Comparison of ENCODE assay signal across 8 cellular contexts in the genomic region with DNA sequence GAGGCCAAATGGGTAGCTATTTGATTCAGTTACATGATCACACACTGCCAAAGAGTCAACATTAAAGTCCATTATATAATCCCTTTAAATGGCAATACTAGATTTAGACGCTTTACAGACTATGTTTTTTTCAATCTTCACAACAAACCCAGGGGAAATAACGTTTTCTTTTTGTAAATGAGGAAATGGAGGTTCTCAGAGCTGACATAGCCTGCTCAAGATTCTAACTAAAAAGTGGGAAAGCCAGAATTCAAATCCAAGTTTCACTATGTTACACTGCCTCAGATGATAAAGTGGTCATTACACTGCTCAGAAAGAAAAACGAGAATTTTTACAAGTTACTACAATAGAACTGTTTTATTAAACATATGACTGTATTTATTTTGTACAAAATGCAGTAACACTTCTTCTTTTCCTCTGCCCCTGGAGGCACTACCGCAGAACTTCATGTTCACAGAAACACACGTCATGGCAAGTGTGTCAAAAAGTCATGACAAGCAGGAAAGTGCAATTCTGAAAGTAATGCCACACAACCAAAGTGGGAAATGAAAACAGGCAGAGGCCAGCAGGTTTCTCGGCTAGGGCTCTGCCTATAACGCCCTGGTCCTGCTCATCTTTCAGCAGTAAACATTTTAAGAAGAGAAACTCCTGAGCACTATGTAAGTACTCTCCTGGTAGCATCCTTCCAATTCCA. TPM values are rescaled to one million over a fixed set of nuclear protein-coding genes. Genes with fewer than 3 reads are reported as not detected.
A peak's percentile ranks its signal among the peaks of the same experiment; 100 is the strongest.
DNase-seq lines count a peak whose midpoint lies in the region; ATAC-seq, FAIRE-seq and TF ChIP-seq lines count a peak whose summit lies in the region.

No MANE protein-coding gene starts in this region.

- under 1% methylated on average over 7 of the region's 7 CpGs for WGBS in GM12878 (ENCODE audit: insufficient coverage, insufficient replicate concordance, low lambda C conversion rate, missing lambda C conversion rate)

- RAD21 ChIA-PET in GM12878 (lab: Charles Lee; ENCODE audit: unreplicated experiment), result interaction anchor here (0.8 to 3.4 kb wide), 14 partner anchors 14 to 197 kb away, joined by 3 to 46 read pairs (median 3); a partner anchor contains a TSS

- TF ChIP-seq POLR2A in GM12878 (IDR thresholded peaks at IDR 0.05; ENCODE audit: low read depth, low read length), result no peak

- peaks cover 34 to 58% (median 46%) of the 10 kb centered on the region in 3 donors for H3K4me1 Mint-ChIP-seq in IgD-negative memory B cell
- peaks cover 50 to 72% of the 10 kb centered on the region in 2 donors for H3K4me1 Mint-ChIP-seq in stimulated activated naive B cell treated with anti-CD40 and anti-IgM and Interleukin-4, amounts not matched to agents 10 μg/mL and 1 μg/mL and 100 μg/mL, for 72 hours

- peak; percentile 84 for FAIRE-seq in GM12878 (lab: Jason Lieb, UNC)

- H3K9me3 ChIP-seq in GM12878 (replicated peaks; ENCODE audit: control insufficient read depth, insufficient read depth, low read length), result no peaks in the 10 kb centered on the region

- H3K79me2 ChIP-seq in GM12878 (ENCODE audit: control insufficient read depth, insufficient read depth, low read length), result peaks cover 17% of the 10 kb centered on the region

- TF ChIP-seq CTCF in GM12878 (IDR thresholded peaks at IDR 0.05 in 2 of 3, conservative IDR thresholded peaks at IDR 0.05 in 1 of 3; ENCODE audit: control insufficient read depth in 2 of 3, extremely low read depth in 1 of 3, insufficient read depth in 1 of 3, low read depth in 3 of 3, low read length in 3 of 3), result peak; percentile 17 to 46 (median 44); a peak in 4 of 6 replicates

- no peaks in the 10 kb centered on the region for H4K20me1 ChIP-seq in GM12878 (ENCODE audit: control insufficient read depth, insufficient read depth)

- H3K27me3 ChIP-seq in GM12878 (replicated peaks in 1 of 2; ENCODE audit: control insufficient read depth in 2 of 2, insufficient read depth in 2 of 2, low read length in 1 of 2) (no peaks in the 10 kb centered on the region), H7 (ENCODE audit: control insufficient read depth, insufficient read depth, low read length) (no peaks in the 10 kb centered on the region)

- POLR2A ChIA-PET in GM12878 (lab: Charles Lee), result interaction anchor here (0.8 to 5.4 kb wide), 9 partner anchors 12 to 202 kb away, joined by 3 to 63 read pairs (median 5); a partner anchor contains a TSS

- peak; percentile 80 to 97; a peak in 3 of 4 replicates for TF ChIP-seq EP300 in GM12878 (IDR thresholded peaks at IDR 0.05; ENCODE audit: borderline replicate concordance in 1 of 2, control insufficient read depth in 1 of 2, low read depth in 2 of 2, low read length in 2 of 2)

- H3K4me3 ChIP-seq in GM12878 (peak overlapping the region; percentile 22), H7 (ENCODE audit: insufficient read depth, low read depth, low read length) (no peak overlapping the region)

- H3K9ac ChIP-seq in GM12878 (ENCODE audit: control insufficient read depth, insufficient read depth, low read length), result peak overlapping the region; percentile 42

- intact Hi-C loops in GM12878 (cut with micrococcal nuclease; ENCODE audit: unreplicated experiment), result loop anchor here (2.0 kb wide), 1 partner anchor 17 kb away; no protein-coding TSS in a partner anchor

- H2AFZ ChIP-seq in GM12878 (ENCODE audit: control insufficient read depth, low read depth, low read length), result no peak overlapping the region

- H3K27ac ChIP-seq in GM12878 (ENCODE audit: control insufficient read depth, insufficient read depth), result peak overlapping the region; percentile 95

- no TSS peak for BruUV-seq in GM12878 (replicated peaks; lab: Mats Ljungman, UMichigan)

- H3K27ac Mint-ChIP-seq in IgD-negative memory B cell, result peak overlapping the region; percentile 93 to 97 (median 95)
- H3K27ac Mint-ChIP-seq in stimulated activated naive B cell treated with anti-CD40 and anti-IgM and Interleukin-4, amounts not matched to agents 10 μg/mL and 1 μg/mL and 100 μg/mL, for 72 hours, result peak overlapping the region; percentile 94

- in situ Hi-C loops in GM12878 (cut with MboI), result no loop called here

- peak overlapping the region; percentile 53 to 84 (median 72) for H3K4me3 Mint-ChIP-seq in IgD-negative memory B cell
- peak overlapping the region; percentile 60 to 63 for H3K4me3 Mint-ChIP-seq in stimulated activated naive B cell treated with anti-CD40 and anti-IgM and Interleukin-4, amounts not matched to agents 10 μg/mL and 1 μg/mL and 100 μg/mL, for 72 hours

- peaks cover 7% of the 10 kb centered on the region for H3K36me3 Mint-ChIP-seq in IgD-negative memory B cell
- H3K36me3 Mint-ChIP-seq in stimulated activated naive B cell treated with anti-CD40 and anti-IgM and Interleukin-4, amounts not matched to agents 10 μg/mL and 1 μg/mL and 100 μg/mL, for 72 hours, result peaks cover 47 to 63% of the 10 kb centered on the region in 2 donors

- TF ChIP-seq RAD21 in GM12878 (IDR thresholded peaks at IDR 0.05; ENCODE audit: insufficient read depth, low read depth, low read length), result peak; percentile 25; the same call in 1 of the 2 replicates

- CTCF ChIA-PET in GM12878 (lab: Yijun Ruan, JAX), result interaction anchor here (0.8 to 2.9 kb wide), 13 partner anchors 8 to 50 kb away, joined by 3 to 16 read pairs (median 3); no protein-coding TSS in a partner anchor

- H3K36me3 ChIP-seq in GM12878 (ENCODE audit: control insufficient read depth in 2 of 2, insufficient read depth in 2 of 2, low read length in 1 of 2), result peaks cover 10 to 20% of the 10 kb centered on the region in 2 experiments
- peaks cover 37% of the 10 kb centered on the region for H3K36me3 ChIP-seq in H7 (replicated peaks; ENCODE audit: control insufficient read depth, insufficient read depth, low read length)

- SMC1A ChIA-PET in GM12878 (lab: Charles Lee; ENCODE audit: uncharacterized antibody, unreplicated experiment), result interaction anchor here (0.7 to 3.5 kb wide), 22 partner anchors 8 to 278 kb away, joined by 3 to 43 read pairs (median 4); a partner anchor contains a TSS

- peak; percentile 86 for DNase-seq in GM12878 (ENCODE audit: low read depth, low spot score)
- DNase-seq in stimulated activated naive B cell treated with anti-CD40 and anti-IgM and Interleukin-4, amounts not matched to agents 10 μg/mL and 1 μg/mL and 100 μg/mL, for 72 hours, result peak; percentile 72
- no peak for DNase-seq in NCI-H1694 treated with DMSO at 0.1 percent for 48 hours (lab: John Stamatoyannopoulos, UW)
- DNase-seq in H7, result no peak
- no peak for DNase-seq in NCI-H510A treated with DMSO at 0.1 percent for 48 hours (lab: John Stamatoyannopoulos, UW)
- no peak for DNase-seq in NCI-H1436 (lab: John Stamatoyannopoulos, UW)

- peak overlapping the region; percentile 67 for H3K4me2 ChIP-seq in GM12878 (ENCODE audit: control insufficient read depth, insufficient read depth)

- ATAC-seq in GM18867 (IDR thresholded peaks at IDR 0.05; ENCODE audit: unreplicated experiment), result peak; percentile 43
- peak; percentile 71 for ATAC-seq in GM12878
- peak; percentile 71 to 86 for ATAC-seq in stimulated activated naive B cell treated with anti-CD40 and anti-IgM and Interleukin-4, amounts not matched to agents 10 μg/mL and 1 μg/mL and 100 μg/mL, for 72 hours (replicated peaks)

- no peaks in the 10 kb centered on the region for H3K9me3 Mint-ChIP-seq in IgD-negative memory B cell
- no peaks in the 10 kb centered on the region for H3K9me3 Mint-ChIP-seq in stimulated activated naive B cell treated with anti-CD40 and anti-IgM and Interleukin-4, amounts not matched to agents 10 μg/mL and 1 μg/mL and 100 μg/mL, for 72 hours

- peaks cover 55% of the 10 kb centered on the region for H3K4me1 ChIP-seq in GM12878 (ENCODE audit: control insufficient read depth, insufficient read depth, low read length)

- H3K27me3 Mint-ChIP-seq in IgD-negative memory B cell, result peaks cover 2% of the 10 kb centered on the region
- no peaks in the 10 kb centered on the region for H3K27me3 Mint-ChIP-seq in stimulated activated naive B cell treated with anti-CD40 and anti-IgM and Interleukin-4, amounts not matched to agents 10 μg/mL and 1 μg/mL and 100 μg/mL, for 72 hours

RNA-seq across cellular contexts. Expression of a gene that starts 19.0 kb away (rescaled TPM):
- polyA plus RNA-seq in IgD-negative memory B cell (70.0 TPM), GM12878 (2011; rRNA removed) (65.4 and 114 TPM in 2 replicates), GM12878 (2014; fragmentation: Illumina TruSeq; extraction: Trizol) (28.7 and 33.4 TPM in 2 replicates), GM12878 (2014; fragmentation: Nextera tagmentation; extraction: Ambion mirVana) (10 to 100 TPM in 1 of 2 experiments, 1 to 10 TPM in 1; 9.1 to 12.9 TPM), GM12878 (2014; rRNA removed) (59.5 and 59.7 TPM in 2 replicates), GM12878 (2016; fragmentation: Nextera tagmentation; extraction: Ambion mirVana) (10 to 100 TPM; 37.7 to 38.9 TPM)
- 101 and 106 TPM in 2 replicates for total RNA-seq in GM12878 (2013; cell fraction: nucleolus; rRNA removed)
- total RNA-seq in GM12878 (2014; rRNA removed) (70.0 and 74.0 TPM in 2 replicates), GM12878 (2014; rRNA removed; fragmentation: Illumina TruSeq; extraction: Trizol) (30.6 and 32.5 TPM in 2 replicates), GM12878 (2021) (50.5 and 58.7 TPM in 2 replicates)
- polyA plus RNA-seq in GM12878 (2011; ENCODE audit: low read depth), result 36.2 TPM
- polyA plus RNA-seq in GM12878 (2011; cell fraction: cytosol; rRNA removed), result 127 and 129 TPM in 2 replicates
- 250 and 265 TPM in 2 replicates for polyA plus RNA-seq in GM12878 (2011; cell fraction: nucleus; rRNA removed)
- 69.2 and 76.2 TPM in 2 replicates for polyA plus RNA-seq in GM12878 (2012)
- 85.6 and 142 TPM in 2 replicates for polyA minus RNA-seq in GM12878 (2011; rRNA and poly(A)+ RNA removed)
- 43.2 and 45.7 TPM in 2 replicates for polyA minus RNA-seq in GM12878 (2011; cell fraction: cytosol; rRNA and poly(A)+ RNA removed)
- polyA minus RNA-seq in GM12878 (2011; cell fraction: nucleus; rRNA and poly(A)+ RNA removed), result 68.4 and 93.7 TPM in 2 replicates
- 27.5 and 38.7 TPM in 2 replicates for total RNA-seq in H7 (2014; rRNA removed; shearing (Covaris generic))

RNA-seq across cellular contexts. Expression of a gene that starts 23.0 kb away (rescaled TPM):
- polyA plus RNA-seq in IgD-negative memory B cell (163 TPM), GM12878 (2011; rRNA removed) (121 and 145 TPM in 2 replicates), GM12878 (2014; fragmentation: Illumina TruSeq; extraction: Trizol) (88.1 and 113 TPM in 2 replicates), GM12878 (2014; fragmentation: Nextera tagmentation; extraction: Ambion mirVana) (100 to 1,000 TPM; 171 to 174 TPM), GM12878 (2014; rRNA removed) (138 and 171 TPM in 2 replicates), GM12878 (2016; fragmentation: Nextera tagmentation; extraction: Ambion mirVana) (100 to 1,000 TPM; 166 TPM)
- total RNA-seq in GM12878 (2013; cell fraction: nucleolus; rRNA removed), result 12.5 and 15.6 TPM in 2 replicates
- total RNA-seq in GM12878 (2014; rRNA removed) (105 and 106 TPM in 2 replicates), GM12878 (2014; rRNA removed; fragmentation: Illumina TruSeq; extraction: Trizol) (81.7 and 86.8 TPM in 2 replicates), GM12878 (2021) (62.2 and 62.7 TPM in 2 replicates)
- 54.3 TPM for polyA plus RNA-seq in GM12878 (2011; ENCODE audit: low read depth)
- polyA plus RNA-seq in GM12878 (2011; cell fraction: cytosol; rRNA removed), result 61.4 and 157 TPM in 2 replicates
- 70.2 and 81.2 TPM in 2 replicates for polyA plus RNA-seq in GM12878 (2011; cell fraction: nucleus; rRNA removed)
- 54.9 and 55.1 TPM in 2 replicates for polyA plus RNA-seq in GM12878 (2012)
- 30.8 and 33.0 TPM in 2 replicates for polyA minus RNA-seq in GM12878 (2011; rRNA and poly(A)+ RNA removed)
- 13.1 and 19.9 TPM in 2 replicates for polyA minus RNA-seq in GM12878 (2011; cell fraction: cytosol; rRNA and poly(A)+ RNA removed)
- 13.8 and 19.0 TPM in 2 replicates for polyA minus RNA-seq in GM12878 (2011; cell fraction: nucleus; rRNA and poly(A)+ RNA removed)
- 99.0 and 107 TPM in 2 replicates for total RNA-seq in H7 (2014; rRNA removed; shearing (Covaris generic))

RNA-seq across cellular contexts. Expression of a gene that starts 43.5 kb away (rescaled TPM):
- polyA plus RNA-seq in IgD-negative memory B cell (not detected), GM12878 (2011; rRNA removed) (0.78 and 0.94 TPM in 2 replicates), GM12878 (2014; fragmentation: Illumina TruSeq; extraction: Trizol) (2.4 and 2.5 TPM in 2 replicates), GM12878 (2014; fragmentation: Nextera tagmentation; extraction: Ambion mirVana) (under 1 TPM; 0.60 to 0.69 TPM), GM12878 (2014; rRNA removed) (1.9 and 2.7 TPM in 2 replicates), GM12878 (2016; fragmentation: Nextera tagmentation; extraction: Ambion mirVana) (under 1 TPM; 0.56 to 0.78 TPM)
- 0.59 and 0.79 TPM in 2 replicates for total RNA-seq in GM12878 (2013; cell fraction: nucleolus; rRNA removed)
- total RNA-seq in GM12878 (2014; rRNA removed) (2.0 and 2.2 TPM in 2 replicates), GM12878 (2014; rRNA removed; fragmentation: Illumina TruSeq; extraction: Trizol) (1.1 and 1.3 TPM in 2 replicates), GM12878 (2021) (1.9 TPM in 2 replicates)
- polyA plus RNA-seq in GM12878 (2011; ENCODE audit: low read depth), result not detected
- polyA plus RNA-seq in GM12878 (2011; cell fraction: cytosol; rRNA removed), result 1.6 and 1.7 TPM in 2 replicates
- 0.69 and 1.2 TPM in 2 replicates for polyA plus RNA-seq in GM12878 (2011; cell fraction: nucleus; rRNA removed)
- polyA plus RNA-seq in GM12878 (2012), result 0.32 TPM in 1 of 2 replicates, not detected in the other
- polyA minus RNA-seq in GM12878 (2011; rRNA and poly(A)+ RNA removed), result 0.80 and 1.8 TPM in 2 replicates
- polyA minus RNA-seq in GM12878 (2011; cell fraction: cytosol; rRNA and poly(A)+ RNA removed), result 0.67 and 0.73 TPM in 2 replicates
- polyA minus RNA-seq in GM12878 (2011; cell fraction: nucleus; rRNA and poly(A)+ RNA removed), result 0.36 and 0.48 TPM in 2 replicates
- 8.6 and 14.8 TPM in 2 replicates for total RNA-seq in H7 (2014; rRNA removed; shearing (Covaris generic))

Comparison
In these comparisons a context has a peak if more than half of its experiments do, and no peak if none do; other contexts are left out.
1. DNase-seq: peak in GM12878 (single experiment) and stimulated activated naive B cell treated with anti-CD40 and anti-IgM and Interleukin-4, amounts not matched to agents 10 μg/mL and 1 μg/mL and 100 μg/mL, for 72 hours (single experiment); none in NCI-H1694 treated with DMSO at 0.1 percent for 48 hours (single experiment), H7 (single experiment), NCI-H510A treated with DMSO at 0.1 percent for 48 hours (single experiment) and NCI-H1436 (single experiment).
2. Peak in every context shown above with its lines, with median percentiles within 50 percentile points of each other: ATAC-seq.